Comparison of ENCODE assay signal across 8 cellular contexts in genomic region chr7:28389504-28390385, GRCh38. TPM values are rescaled to one million over a fixed set of nuclear protein-coding genes. Genes with fewer than 3 reads are reported as not detected.
DNase-seq lines count a peak whose midpoint lies in the region; ATAC-seq and TF ChIP-seq lines count a peak whose summit lies in the region.

No MANE protein-coding gene starts in this region.

- H3K36me3 Mint-ChIP-seq in HFFc6 (ENCODE audit: low read depth), result no peaks in the 10 kb centered on the region

- H3K4me3 Mint-ChIP-seq in HFFc6, result peak overlapping the region; percentile 61

- H3K9me3 ChIP-seq in left lung (no peaks in the 10 kb centered on the region), upper lobe of right lung (no peaks in the 10 kb centered on the region)

- TF ChIP-seq CTCF in BJ (IDR thresholded peaks at IDR 0.05; ENCODE audit: insufficient read depth, low read depth, low read length) (peak; percentile 74), HFFc6 (IDR thresholded peaks at IDR 0.05) (peak; percentile 93), left lung (IDR thresholded peaks at IDR 0.05) (peak; percentile 59 to 78), upper lobe of right lung (IDR thresholded peaks at IDR 0.05) (peak; percentile 82)

- CTCF ChIA-PET in BJ (lab: Yijun Ruan, JAX), result interaction anchor here (0.6 to 1.3 kb wide), 10 partner anchors 9 to 466 kb away, joined by 3 to 7 read pairs (median 3); no protein-coding TSS in a partner anchor

- H3K4me1 ChIP-seq in left lung, result no peaks in the 10 kb centered on the region
- peaks cover 10% of the 10 kb centered on the region for H3K4me1 ChIP-seq in upper lobe of right lung

- DNase-seq in BJ (ENCODE audit: low read depth) (no peak), HFFc6 (peak; percentile 62), NCI-H82 (lab: John Stamatoyannopoulos, UW) (peak; percentile 82), cerebellar cortex (ENCODE audit: low spot score) (peak; percentile 73), left lung (no peak), upper lobe of right lung (no peak), activated gamma-delta T cell treated with Interleukin-2 at 50 U/mL for 16 hours (no peak)

- intact Hi-C loops in left lung (cut with DNase I) (loop anchor here in 1 of 2 donors (10.0 kb wide), 2 partner anchors 235 to 465 kb away; no protein-coding TSS in a partner anchor), upper lobe of right lung (cut with DNase I) (loop anchor here (5.0 to 10.0 kb wide), 2 partner anchors 225 to 468 kb away; no protein-coding TSS in a partner anchor)

- H3K27me3 ChIP-seq in BJ (ENCODE audit: control insufficient read depth, insufficient read depth, low read length), result peaks cover 3% of the 10 kb centered on the region
- peaks cover 0 to 9% of the 10 kb centered on the region in 2 donors for H3K27me3 ChIP-seq in left lung
- peaks cover 18% of the 10 kb centered on the region for H3K27me3 ChIP-seq in upper lobe of right lung

- no peaks in the 10 kb centered on the region for H3K9me3 Mint-ChIP-seq in HFFc6

- H3K4me3 ChIP-seq in BJ (ENCODE audit: low read depth, low read length) (no peak overlapping the region), left lung (peak overlapping the region in 1 of 2 donors; percentile 5), upper lobe of right lung (no peak overlapping the region)

- H3K36me3 ChIP-seq in BJ (ENCODE audit: control insufficient read depth, insufficient read depth, low read length) (no peaks in the 10 kb centered on the region), left lung (no peaks in the 10 kb centered on the region), upper lobe of right lung (no peaks in the 10 kb centered on the region)

- POLR2A ChIA-PET in BJ (lab: Charles Lee), result no interaction called here

- H3K4me1 Mint-ChIP-seq in HFFc6 (ENCODE audit: low read depth), result peaks cover 6% of the 10 kb centered on the region; the same call in 1 of the 2 replicates

- peaks cover 25% of the 10 kb centered on the region for H3K27me3 Mint-ChIP-seq in HFFc6 (ENCODE audit: insufficient read depth)

- H3K27ac Mint-ChIP-seq in HFFc6, result no peak overlapping the region

- no peak overlapping the region for H3K27ac ChIP-seq in left lung
- H3K27ac ChIP-seq in upper lobe of right lung, result no peak overlapping the region

- peak; percentile 75 for ATAC-seq in left lung
- ATAC-seq in upper lobe of right lung, result peak; percentile 54
- ATAC-seq in GM21737 (IDR thresholded peaks at IDR 0.05; ENCODE audit: unreplicated experiment), result no peak

RNA-seq across cellular contexts. Expression of gene CREB5, which starts 22.6 kb away (rescaled TPM):
- polyA plus RNA-seq in BJ (2011; rRNA removed), result 2.6 and 3.9 TPM in 2 replicates
- polyA minus RNA-seq in BJ (2011; rRNA and poly(A)+ RNA removed), result 6.3 and 6.9 TPM in 2 replicates
- under 1 TPM; 0.60 to 0.90 (median 0.79) TPM for total RNA-seq in HFFc6 (2021; fragmentation: NEBNext Ultra II Directional; extraction: Animal tissue kit (Norgen Biotek cat#: 25700))
- total RNA-seq in left lung (10 to 100 TPM in 1 of 2 donors, 1 to 10 TPM in 1; 6.6 to 19.9 TPM), upper lobe of right lung (8.9 TPM)

Comparison
In these comparisons a context has a peak if more than half of its experiments do, and no peak if none do; other contexts are left out.
1. DNase-seq: peak in HFFc6 (single experiment), NCI-H82 (single experiment) and cerebellar cortex (single experiment); none in BJ (single experiment), left lung (0 of 2), upper lobe of right lung (single experiment) and activated gamma-delta T cell treated with Interleukin-2 at 50 U/mL for 16 hours (single experiment).
2. Peak in every context shown above with its lines, with median percentiles within 50 percentile points of each other: CTCF ChIP-seq.